Comparison of ENCODE assay signal across 16 cellular contexts in genomic region chr21:44616591-44616926, GRCh38. TPM values are rescaled to one million over a fixed set of nuclear protein-coding genes. Genes with fewer than 3 reads are reported as not detected.
A peak's percentile ranks its signal among the peaks of the same experiment; 100 is the strongest.
DNase-seq lines count a peak whose midpoint lies in the region; ATAC-seq, FAIRE-seq and TF ChIP-seq lines count a peak whose summit lies in the region.
"Had no signal": no experiment of that assay in that cellular context is flagged by ENCODE, and none has a peak within 500 bp of the region (broad histone marks: within the 10 kb centered on the region; RNA-seq: fewer than 3 reads in every experiment).

No MANE protein-coding gene starts in this region.

- peaks cover 0 to 6% (median 2%) of the 10 kb centered on the region in 4 experiments; a peak in 4 of 7 replicates for H3K4me1 ChIP-seq in H1 (replicated peaks in 1 of 4; ENCODE audit: control insufficient read depth in 3 of 4, insufficient read depth in 4 of 4, low read length in 3 of 4)
- no peaks in the 10 kb centered on the region for H3K4me1 ChIP-seq in neuronal stem cell (ENCODE audit: control insufficient read depth in 2 of 2, insufficient read depth in 1 of 2, low read depth in 1 of 2, low read length in 2 of 2)
- H3K4me1 ChIP-seq: SJSA1 had no signal

- peaks cover 0 to 1% of the 10 kb centered on the region in 2 experiments for H4K20me1 ChIP-seq in H1 (replicated peaks in 1 of 2; ENCODE audit: control insufficient read depth in 1 of 2, insufficient read depth in 2 of 2, low read length in 2 of 2)

- H4K8ac ChIP-seq in H1 (ENCODE audit: extremely low read depth, insufficient read depth, low read length): peak overlapping the region; percentile 45; the same call in 1 of the 2 replicates
- H4K8ac ChIP-seq in neuronal stem cell (ENCODE audit: low read depth, low read length): no peak overlapping the region

- no peak overlapping the region for H3K56ac ChIP-seq in H1 (replicated peaks; ENCODE audit: insufficient read length, low read depth, low read length)

- H2BK15ac ChIP-seq in H1 (ENCODE audit: low read length) (peak overlapping the region; percentile 72; the same call in 1 of the 2 replicates), neuronal stem cell (ENCODE audit: low read length) (no peak overlapping the region)

- H3K18ac ChIP-seq in H1 (ENCODE audit: extremely low read depth, low read length) (peak overlapping the region; percentile 32; the same call in 1 of the 2 replicates), neuronal stem cell (ENCODE audit: low read length) (peak overlapping the region; percentile 66)

- no peak overlapping the region for H3K4me3 Mint-ChIP-seq in activated CD4-positive, alpha-beta T cell treated with anti-CD3 and anti-CD28 coated beads, Interleukin-2, amount 10 ng/mL, durations not matched to agents 7 days and 5 days
- H3K4me3 Mint-ChIP-seq in stimulated activated naive B cell treated with anti-CD40 and anti-IgM and Interleukin-4, amounts not matched to agents 10 μg/mL and 1 μg/mL and 100 μg/mL, for 72 hours: no peak overlapping the region

- no peak for DNase-seq in activated CD4-positive, alpha-beta T cell treated with anti-CD3 and anti-CD28 coated beads, Interleukin-2, amount 10 ng/mL, durations not matched to agents 7 days and 5 days
- DNase-seq in activated CD4-positive, alpha-beta T cell treated with anti-CD3 and anti-CD28 coated beads, Interleukin-2, amount 50 U/mL, for 1 hour: no peak
- DNase-seq in RPMI8226 (peak; percentile 80), H1 (ENCODE audit: low read depth in 1 of 2, low spot score in 2 of 2) (peak in 1 of 2 experiments; percentile 45), neuronal stem cell (ENCODE audit: low spot score) (no peak), HUDEP-2 (lab: John Stamatoyannopoulos, UW; ENCODE audit: unreplicated experiment in 76 of 76) (no peak), D721Med (ENCODE audit: insufficient read length, low spot score) (no peak)
- no peak for DNase-seq in stimulated activated naive B cell treated with anti-CD40 and anti-IgM and Interleukin-4, amounts not matched to agents 10 μg/mL and 1 μg/mL and 100 μg/mL, for 72 hours
- DNase-seq: EL had no signal

- CTCF ChIA-PET in activated CD4-positive, alpha-beta T cell treated with anti-CD3 and anti-CD28 coated beads, Interleukin-2, amount 10 ng/mL, durations not matched to agents 7 days and 5 days (lab: Charles Lee): no interaction called here
- CTCF ChIA-PET in H1 (lab: Charles Lee; ENCODE audit: partially characterized antibody): interaction anchor here (0.7 to 4.0 kb wide), 10 partner anchors 9 to 183 kb away, joined by 3 to 16 read pairs (median 3); partner anchors contain the start of gene KRTAP10-9

- TF ChIP-seq CTCF in H1 (IDR thresholded peaks at IDR 0.05; ENCODE audit: control extremely low read depth in 1 of 3, insufficient read depth in 1 of 3, low read depth in 1 of 3, low read length in 3 of 3): no peak
- TF ChIP-seq CTCF in D721Med (IDR thresholded peaks at IDR 0.05; ENCODE audit: insufficient read depth, missing control alignments): no peak

- no peaks in the 10 kb centered on the region for H3K79me2 ChIP-seq in H1 (ENCODE audit: control insufficient read depth in 1 of 2, insufficient read depth in 2 of 2, low read length in 2 of 2)

- peak overlapping the region; percentile 76 for H3K4ac ChIP-seq in H1 (replicated peaks; ENCODE audit: insufficient read length, low read depth, low read length)
- peak overlapping the region; percentile 4 for H3K4ac ChIP-seq in neuronal stem cell (ENCODE audit: low read length)

- H3K4me2 ChIP-seq in H1 (ENCODE audit: insufficient read depth in 1 of 2, low read depth in 2 of 2, low read length in 2 of 2): no peak overlapping the region
- no peak overlapping the region for H3K4me2 ChIP-seq in neuronal stem cell (ENCODE audit: insufficient read depth, low read length, poor library complexity, severe bottlenecking)

- H4K5ac ChIP-seq in H1 (ENCODE audit: insufficient read length, low read depth, low read length): no peak overlapping the region

- no peaks in the 10 kb centered on the region for H3K27me3 Mint-ChIP-seq in activated CD4-positive, alpha-beta T cell treated with anti-CD3 and anti-CD28 coated beads, Interleukin-2, amount 10 ng/mL, durations not matched to agents 7 days and 5 days
- peaks cover 17 to 24% of the 10 kb centered on the region in 2 donors for H3K27me3 Mint-ChIP-seq in stimulated activated naive B cell treated with anti-CD40 and anti-IgM and Interleukin-4, amounts not matched to agents 10 μg/mL and 1 μg/mL and 100 μg/mL, for 72 hours

- WGBS in H1 (ENCODE audit: extremely low coverage in 1 of 2, insufficient coverage in 1 of 2, insufficient read length in 1 of 2, insufficient replicate concordance in 2 of 2, low coverage in 1 of 2, low lambda C conversion rate in 2 of 2, missing lambda C conversion rate in 1 of 2), 2 experiments: 85% methylated on average over 16 of the region's 16 CpGs; no CpG with 5 or more reads in 1 of the 2 experiments
- no CpG with 5 or more reads among the region's 16 CpGs for WGBS in neuronal stem cell (ENCODE audit: extremely low coverage in 2 of 2, insufficient read length in 2 of 2, insufficient replicate concordance in 1 of 2), 2 donors

- H3K9me3 Mint-ChIP-seq in activated CD4-positive, alpha-beta T cell treated with anti-CD3 and anti-CD28 coated beads, Interleukin-2, amount 10 ng/mL, durations not matched to agents 7 days and 5 days: peaks cover 30% of the 10 kb centered on the region
- peaks cover 14 to 23% of the 10 kb centered on the region in 2 donors for H3K9me3 Mint-ChIP-seq in stimulated activated naive B cell treated with anti-CD40 and anti-IgM and Interleukin-4, amounts not matched to agents 10 μg/mL and 1 μg/mL and 100 μg/mL, for 72 hours

- H2AFZ ChIP-seq in H1 (ENCODE audit: low read length) (no peak overlapping the region), neuronal stem cell (ENCODE audit: low read length) (no peak overlapping the region)

- POLR2A ChIA-PET in activated CD4-positive, alpha-beta T cell treated with anti-CD3 and anti-CD28 coated beads, Interleukin-2, amount 10 ng/mL, durations not matched to agents 7 days and 5 days (lab: Charles Lee): no interaction called here
- POLR2A ChIA-PET in H1 (lab: Charles Lee; ENCODE audit: partially characterized antibody): interaction anchor here (0.7 to 1.7 kb wide), 3 partner anchors 87 to 96 kb away, joined by 3 read pairs; no protein-coding TSS in a partner anchor

- H3K9ac ChIP-seq in H1 (replicated peaks in 1 of 4; ENCODE audit: extremely low read depth in 1 of 4, low read depth in 3 of 4, low read length in 3 of 4) (no peak overlapping the region), neuronal stem cell (ENCODE audit: low read depth, low read length, poor library complexity) (no peak overlapping the region)

- H2AK5ac ChIP-seq in H1 (ENCODE audit: low read depth, low read length) (no peak overlapping the region), neuronal stem cell (ENCODE audit: low read depth, low read length) (peak overlapping the region; percentile 44)

- H3K36me3 Mint-ChIP-seq in activated CD4-positive, alpha-beta T cell treated with anti-CD3 and anti-CD28 coated beads, Interleukin-2, amount 10 ng/mL, durations not matched to agents 7 days and 5 days (ENCODE audit: low read depth): peaks cover 28% of the 10 kb centered on the region
- H3K36me3 Mint-ChIP-seq in stimulated activated naive B cell treated with anti-CD40 and anti-IgM and Interleukin-4, amounts not matched to agents 10 μg/mL and 1 μg/mL and 100 μg/mL, for 72 hours: peaks cover 1 to 23% of the 10 kb centered on the region in 2 donors

- H3K27me3 ChIP-seq in H1 (replicated peaks in 1 of 4; ENCODE audit: control insufficient read depth in 3 of 4, extremely low read depth in 1 of 4, insufficient read depth in 3 of 4, low read length in 3 of 4) (no peaks in the 10 kb centered on the region), neuronal stem cell (ENCODE audit: control insufficient read depth in 3 of 3, insufficient read depth in 3 of 3, low read depth in 1 of 3, low read length in 3 of 3) (no peaks in the 10 kb centered on the region)

- no peak overlapping the region for H3K23ac ChIP-seq in H1 (ENCODE audit: insufficient read length)
- no peak overlapping the region for H3K23ac ChIP-seq in neuronal stem cell (ENCODE audit: low read depth, low read length, poor library complexity)

- H2BK20ac ChIP-seq in H1 (ENCODE audit: low read length): peak overlapping the region; percentile 66; the same call in 1 of the 2 replicates

- ATAC-seq in stimulated activated naive B cell treated with anti-CD40 and anti-IgM and Interleukin-4, amounts not matched to agents 10 μg/mL and 1 μg/mL and 100 μg/mL, for 72 hours (replicated peaks): no peak
- ATAC-seq: K562 had no signal

- TF ChIP-seq RAD21 in H1 (IDR thresholded peaks at IDR 0.05 in 1 of 2, conservative IDR thresholded peaks at IDR 0.05 in 1 of 2; ENCODE audit: low read depth in 2 of 2, low read length in 2 of 2): no peak

- peak overlapping the region; percentile 60; the same call in 1 of the 2 replicates for H2BK5ac ChIP-seq in H1 (ENCODE audit: low read depth, low read length)
- peak overlapping the region; percentile 26 for H2BK5ac ChIP-seq in neuronal stem cell (ENCODE audit: low read length)

- no peaks in the 10 kb centered on the region for H3K23me2 ChIP-seq in H1 (ENCODE audit: low read depth, low read length)

- peak overlapping the region; percentile 69 for H4K91ac ChIP-seq in H1 (replicated peaks; ENCODE audit: insufficient read length, low read length)
- no peak overlapping the region for H4K91ac ChIP-seq in neuronal stem cell (ENCODE audit: low read depth, low read length, poor library complexity)

- FAIRE-seq in H1 (lab: Jason Lieb, UNC) (no peak), D721Med (lab: Jason Lieb, UNC) (no peak)
- FAIRE-seq: A204.1, H54, K562, RCC 7860 had no signal

- no peak for TF ChIP-seq POLR2A in H1 (IDR thresholded peaks at IDR 0.05; ENCODE audit: control extremely low read depth in 1 of 2, low read depth in 2 of 2, low read length in 2 of 2)

- H3K4me3 ChIP-seq in H1 (ENCODE audit: extremely low read depth in 1 of 4, insufficient read depth in 2 of 4, low read depth in 3 of 4, low read length in 4 of 4): no peak overlapping the region
- no peak overlapping the region for H3K4me3 ChIP-seq in neuronal stem cell (ENCODE audit: low read length in 2 of 2)
- H3K4me3 ChIP-seq: K562, SJSA1 had no signal

- H3K14ac ChIP-seq in H1 (ENCODE audit: insufficient read length): no peak overlapping the region
- H3K14ac ChIP-seq in neuronal stem cell (ENCODE audit: low read length): peak overlapping the region; percentile 87

- H2BK120ac ChIP-seq in H1 (replicated peaks; ENCODE audit: low read depth, low read length) (no peak overlapping the region), neuronal stem cell (ENCODE audit: low read depth, low read length) (no peak overlapping the region)

- peak overlapping the region; percentile 84; the same call in 1 of the 2 replicates for H2BK12ac ChIP-seq in H1 (ENCODE audit: low read depth, low read length)
- H2BK12ac ChIP-seq in neuronal stem cell (ENCODE audit: low read length): no peak overlapping the region

- no peaks in the 10 kb centered on the region; the same call in 1 of the 2 replicates for H3K79me1 ChIP-seq in H1 (ENCODE audit: low read depth, low read length)
- H3K79me1 ChIP-seq in neuronal stem cell (ENCODE audit: low read depth, low read length): no peaks in the 10 kb centered on the region

- H3K4me1 Mint-ChIP-seq in activated CD4-positive, alpha-beta T cell treated with anti-CD3 and anti-CD28 coated beads, Interleukin-2, amount 10 ng/mL, durations not matched to agents 7 days and 5 days: peaks cover 30% of the 10 kb centered on the region
- peaks cover 10 to 11% of the 10 kb centered on the region in 2 donors for H3K4me1 Mint-ChIP-seq in stimulated activated naive B cell treated with anti-CD40 and anti-IgM and Interleukin-4, amounts not matched to agents 10 μg/mL and 1 μg/mL and 100 μg/mL, for 72 hours

- no peak for TF ChIP-seq EP300 in H1 (IDR thresholded peaks at IDR 0.05; ENCODE audit: borderline replicate concordance in 1 of 2, low read depth in 2 of 2, low read length in 2 of 2)

- H3K9me3 ChIP-seq in H1 (ENCODE audit: insufficient read depth in 2 of 2, low read depth in 1 of 2, low read length in 1 of 2): peaks cover 11 to 12% of the 10 kb centered on the region in 2 experiments
- peaks cover 5 to 8% of the 10 kb centered on the region in 2 donors for H3K9me3 ChIP-seq in neuronal stem cell (replicated peaks in 1 of 2; ENCODE audit: control insufficient read depth in 2 of 2, insufficient read depth in 1 of 2, low read depth in 1 of 2, low read length in 2 of 2)

- peak overlapping the region; percentile 48 for H3K27ac Mint-ChIP-seq in activated CD4-positive, alpha-beta T cell treated with anti-CD3 and anti-CD28 coated beads, Interleukin-2, amount 10 ng/mL, durations not matched to agents 7 days and 5 days
- H3K27ac Mint-ChIP-seq in stimulated activated naive B cell treated with anti-CD40 and anti-IgM and Interleukin-4, amounts not matched to agents 10 μg/mL and 1 μg/mL and 100 μg/mL, for 72 hours: no peak overlapping the region

- no peaks in the 10 kb centered on the region for H3K36me3 ChIP-seq in H1 (ENCODE audit: control insufficient read depth in 2 of 4, insufficient read depth in 4 of 4, low read length in 3 of 4)
- H3K36me3 ChIP-seq in neuronal stem cell (replicated peaks in 1 of 2; ENCODE audit: control insufficient read depth in 2 of 2, insufficient read depth in 2 of 2, low read length in 2 of 2): no peaks in the 10 kb centered on the region
- H3K36me3 ChIP-seq: SJSA1 had no signal

- H3K27ac ChIP-seq in H1 (ENCODE audit: low read depth, low read length) (no peak overlapping the region), neuronal stem cell (replicated peaks; ENCODE audit: low read length) (no peak overlapping the region)
- H3K27ac ChIP-seq: HL-60, SJSA1 had no signal

RNA-seq across cellular contexts. Expression of gene KRTAP10-8, which starts 4.7 kb away (rescaled TPM):
- not detected for total RNA-seq in activated CD4-positive, alpha-beta T cell treated with anti-CD3 and anti-CD28 coated beads, Interleukin-2, amount 10 ng/mL, durations not matched to agents 7 days and 5 days
- total RNA-seq in H1 (2021; fragmentation: NEBNext Ultra II Directional; extraction: Animal tissue kit (Norgen Biotek cat#: 25700)): not detected in 2 replicates
- not detected in 2 replicates for polyA plus RNA-seq in H1 (2011; rRNA removed)
- not detected for polyA plus RNA-seq in H1 (2011; cell fraction: cytosol; rRNA removed)
- not detected for polyA plus RNA-seq in H1 (2011; cell fraction: nucleus; rRNA removed)
- polyA plus RNA-seq in H1 (2012, experiment 1 of 2): not detected in 4 replicates
- polyA plus RNA-seq in H1 (2012, experiment 2 of 2): not detected
- polyA plus RNA-seq in H1 (2013, experiment 1 of 2): not detected
- not detected for polyA plus RNA-seq in H1 (2013, experiment 2 of 2)
- not detected in 2 replicates for polyA minus RNA-seq in H1 (2011; rRNA and poly(A)+ RNA removed)
- not detected for polyA minus RNA-seq in H1 (2011; cell fraction: cytosol; rRNA and poly(A)+ RNA removed)
- polyA minus RNA-seq in H1 (2011; cell fraction: nucleus; rRNA and poly(A)+ RNA removed): not detected
- polyA plus RNA-seq in neuronal stem cell (2013, experiment 1 of 2): not detected
- not detected for polyA plus RNA-seq in neuronal stem cell (2013, experiment 2 of 2)
- total RNA-seq: K562, NCI-H460, SJSA1 had no signal
- polyA plus RNA-seq: K562 had no signal

RNA-seq across cellular contexts. Expression of gene KRTAP10-9, which starts 10.3 kb away (rescaled TPM):
- not detected for total RNA-seq in activated CD4-positive, alpha-beta T cell treated with anti-CD3 and anti-CD28 coated beads, Interleukin-2, amount 10 ng/mL, durations not matched to agents 7 days and 5 days
- not detected in 2 replicates for total RNA-seq in H1 (2021; fragmentation: NEBNext Ultra II Directional; extraction: Animal tissue kit (Norgen Biotek cat#: 25700))
- polyA plus RNA-seq in H1 (2011; rRNA removed): not detected in 2 replicates
- not detected for polyA plus RNA-seq in H1 (2011; cell fraction: cytosol; rRNA removed)
- polyA plus RNA-seq in H1 (2011; cell fraction: nucleus; rRNA removed): not detected
- polyA plus RNA-seq in H1 (2012, experiment 1 of 2): not detected in 4 replicates
- not detected for polyA plus RNA-seq in H1 (2012, experiment 2 of 2)
- not detected for polyA plus RNA-seq in H1 (2013, experiment 1 of 2)
- polyA plus RNA-seq in H1 (2013, experiment 2 of 2): not detected
- not detected in 2 replicates for polyA minus RNA-seq in H1 (2011; rRNA and poly(A)+ RNA removed)
- polyA minus RNA-seq in H1 (2011; cell fraction: cytosol; rRNA and poly(A)+ RNA removed): not detected
- polyA minus RNA-seq in H1 (2011; cell fraction: nucleus; rRNA and poly(A)+ RNA removed): not detected
- not detected for polyA plus RNA-seq in neuronal stem cell (2013, experiment 1 of 2)
- polyA plus RNA-seq in neuronal stem cell (2013, experiment 2 of 2): not detected
- total RNA-seq: K562, NCI-H460, SJSA1 had no signal
- polyA plus RNA-seq: K562 had no signal

RNA-seq across cellular contexts. Expression of gene KRTAP10-7, which starts 16.2 kb away (rescaled TPM):
- total RNA-seq in activated CD4-positive, alpha-beta T cell treated with anti-CD3 and anti-CD28 coated beads, Interleukin-2, amount 10 ng/mL, durations not matched to agents 7 days and 5 days: not detected
- not detected in 2 replicates for total RNA-seq in H1 (2021; fragmentation: NEBNext Ultra II Directional; extraction: Animal tissue kit (Norgen Biotek cat#: 25700))
- polyA plus RNA-seq in H1 (2011; rRNA removed): not detected in 2 replicates
- polyA plus RNA-seq in H1 (2011; cell fraction: cytosol; rRNA removed): not detected
- 0.13 TPM for polyA plus RNA-seq in H1 (2011; cell fraction: nucleus; rRNA removed)
- polyA plus RNA-seq in H1 (2012, experiment 1 of 2): not detected in 4 replicates
- not detected for polyA plus RNA-seq in H1 (2012, experiment 2 of 2)
- not detected for polyA plus RNA-seq in H1 (2013, experiment 1 of 2)
- not detected for polyA plus RNA-seq in H1 (2013, experiment 2 of 2)
- 0.10 TPM in 1 of 2 replicates, not detected in the other for polyA minus RNA-seq in H1 (2011; rRNA and poly(A)+ RNA removed)
- polyA minus RNA-seq in H1 (2011; cell fraction: cytosol; rRNA and poly(A)+ RNA removed): not detected
- not detected for polyA minus RNA-seq in H1 (2011; cell fraction: nucleus; rRNA and poly(A)+ RNA removed)
- polyA plus RNA-seq in neuronal stem cell (2013, experiment 1 of 2): not detected
- polyA plus RNA-seq in neuronal stem cell (2013, experiment 2 of 2): 0.03 TPM
- total RNA-seq: K562, NCI-H460, SJSA1 had no signal
- polyA plus RNA-seq: K562 had no signal

RNA-seq across cellular contexts. Expression of gene KRTAP10-10, which starts 20.6 kb away (rescaled TPM):
- total RNA-seq in activated CD4-positive, alpha-beta T cell treated with anti-CD3 and anti-CD28 coated beads, Interleukin-2, amount 10 ng/mL, durations not matched to agents 7 days and 5 days: not detected
- total RNA-seq in H1 (2021; fragmentation: NEBNext Ultra II Directional; extraction: Animal tissue kit (Norgen Biotek cat#: 25700)): not detected in 2 replicates
- polyA plus RNA-seq in H1 (2011; rRNA removed): not detected in 2 replicates
- not detected for polyA plus RNA-seq in H1 (2011; cell fraction: cytosol; rRNA removed)
- not detected for polyA plus RNA-seq in H1 (2011; cell fraction: nucleus; rRNA removed)
- 0.20 TPM in 1 of 4 replicates, not detected in the others for polyA plus RNA-seq in H1 (2012, experiment 1 of 2)
- not detected for polyA plus RNA-seq in H1 (2012, experiment 2 of 2)
- polyA plus RNA-seq in H1 (2013, experiment 1 of 2): not detected
- polyA plus RNA-seq in H1 (2013, experiment 2 of 2): not detected
- polyA minus RNA-seq in H1 (2011; rRNA and poly(A)+ RNA removed): not detected in 2 replicates
- not detected for polyA minus RNA-seq in H1 (2011; cell fraction: cytosol; rRNA and poly(A)+ RNA removed)
- not detected for polyA minus RNA-seq in H1 (2011; cell fraction: nucleus; rRNA and poly(A)+ RNA removed)
- not detected for polyA plus RNA-seq in neuronal stem cell (2013, experiment 1 of 2)
- not detected for polyA plus RNA-seq in neuronal stem cell (2013, experiment 2 of 2)
- total RNA-seq: K562, NCI-H460, SJSA1 had no signal
- polyA plus RNA-seq: K562 had no signal

RNA-seq across cellular contexts. Expression of gene KRTAP10-6, which starts 24.3 kb away (rescaled TPM):
- not detected for total RNA-seq in activated CD4-positive, alpha-beta T cell treated with anti-CD3 and anti-CD28 coated beads, Interleukin-2, amount 10 ng/mL, durations not matched to agents 7 days and 5 days
- not detected in 2 replicates for total RNA-seq in H1 (2021; fragmentation: NEBNext Ultra II Directional; extraction: Animal tissue kit (Norgen Biotek cat#: 25700))
- 0.12 and 0.33 TPM in 2 replicates for polyA plus RNA-seq in H1 (2011; rRNA removed)
- polyA plus RNA-seq in H1 (2011; cell fraction: cytosol; rRNA removed): not detected
- polyA plus RNA-seq in H1 (2011; cell fraction: nucleus; rRNA removed): 0.26 TPM
- 0.15 TPM in 1 of 4 replicates, not detected in the others for polyA plus RNA-seq in H1 (2012, experiment 1 of 2)
- not detected for polyA plus RNA-seq in H1 (2012, experiment 2 of 2)
- polyA plus RNA-seq in H1 (2013, experiment 1 of 2): not detected
- 0.06 TPM for polyA plus RNA-seq in H1 (2013, experiment 2 of 2)
- polyA minus RNA-seq in H1 (2011; rRNA and poly(A)+ RNA removed): 0.47 and 0.78 TPM in 2 replicates
- polyA minus RNA-seq in H1 (2011; cell fraction: cytosol; rRNA and poly(A)+ RNA removed): not detected
- 1.2 TPM for polyA minus RNA-seq in H1 (2011; cell fraction: nucleus; rRNA and poly(A)+ RNA removed)
- 0.06 TPM for polyA plus RNA-seq in neuronal stem cell (2013, experiment 1 of 2)
- polyA plus RNA-seq in neuronal stem cell (2013, experiment 2 of 2): not detected
- total RNA-seq: K562, NCI-H460, SJSA1 had no signal
- polyA plus RNA-seq: K562 had no signal
